Comparison of ENCODE assay signal across 1 cellular context in the genomic region with DNA sequence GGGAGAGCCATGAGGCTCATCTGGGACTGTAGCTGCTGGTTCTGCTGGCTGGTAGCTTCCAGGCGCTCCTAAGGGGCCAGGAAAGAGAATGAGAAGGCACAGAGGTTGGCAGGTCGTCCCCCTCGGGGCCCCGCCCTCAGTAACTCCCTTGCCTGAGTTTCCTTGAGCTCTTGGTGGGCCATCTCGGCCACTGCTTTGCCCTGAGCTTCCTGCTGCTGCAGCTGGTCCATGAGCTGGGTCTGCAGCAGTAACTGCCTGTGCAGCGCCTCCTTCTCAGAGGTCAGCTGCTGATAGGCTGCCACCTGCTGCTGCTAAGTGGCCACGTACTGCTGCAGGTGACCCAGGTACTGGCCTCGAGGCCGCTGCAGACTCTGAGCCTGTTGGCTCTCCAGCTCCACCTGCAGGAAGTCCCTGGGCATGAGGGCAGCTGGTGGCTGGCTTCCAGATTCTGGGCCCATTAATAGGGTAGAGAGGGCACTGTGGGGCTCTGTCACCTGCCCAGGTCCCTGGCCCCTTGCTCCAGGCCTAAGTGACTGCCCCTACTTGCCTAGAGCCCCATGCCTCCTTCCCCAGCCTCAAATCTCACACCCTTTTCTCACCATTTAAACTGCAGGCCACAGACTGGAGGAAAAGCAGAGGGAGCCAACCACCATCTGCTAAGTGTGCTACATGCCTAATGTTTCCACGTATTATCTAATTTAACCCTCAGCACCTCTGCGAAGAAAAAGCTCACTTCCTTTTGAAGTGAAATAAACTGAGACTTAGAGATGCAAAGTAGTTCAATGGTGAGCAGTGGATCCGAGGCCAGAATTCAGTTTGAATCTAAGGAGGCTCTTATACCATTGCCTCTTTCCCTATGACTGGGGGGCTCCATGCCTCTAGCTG.
A peak's percentile ranks its signal among the peaks of the same experiment; 100 is the strongest.
TF ChIP-seq lines count a peak whose summit lies in the region.

No MANE protein-coding gene starts in this region.

TF ChIP-seq in K562, 482 proteins besides CTCF, POLR2A, EP300 and RAD21 (continued from another document and continues in another):
- no peak for TF ChIP-seq CHD7 (IDR thresholded peaks at IDR 0.05; ENCODE audit: low read depth, low read length)
- TF ChIP-seq ZKSCAN8 (CRISPR knock-in tag; IDR thresholded peaks at IDR 0.05): no peak
- TF ChIP-seq MCM3 (IDR thresholded peaks at IDR 0.05): no peak
- no peak for TF ChIP-seq SRSF7 (optimal IDR thresholded peaks at IDR 0.05; ENCODE audit: low read depth, low read length)
- TF ChIP-seq STAG1 (CRISPR knock-in tag; IDR thresholded peaks at IDR 0.05; ENCODE audit: borderline replicate concordance): peak; percentile 87; the same call in 1 of the 2 replicates
- TF ChIP-seq MAZ (CRISPR knock-in tag; conservative IDR thresholded peaks at IDR 0.05 in 1 of 2, IDR thresholded peaks at IDR 0.05 in 1 of 2): peak; percentile 50 to 70; a peak in 3 of 4 replicates
- TF ChIP-seq ZNF263 (CRISPR knock-in tag; IDR thresholded peaks at IDR 0.05; ENCODE audit: borderline replicate concordance): peak; percentile 38; the same call in 1 of the 2 replicates
- TF ChIP-seq POLR2AphosphoS5 (IDR thresholded peaks at IDR 0.05; ENCODE audit: control insufficient read depth, insufficient read depth, low read depth, low read length): no peak
- TF ChIP-seq MYC (IDR thresholded peaks at IDR 0.05; ENCODE audit: low read depth, low read length): peak; percentile 72; the same call in 1 of the 2 replicates
- no peak for TF ChIP-seq MYC (CRISPR knock-in tag; IDR thresholded peaks at IDR 0.05; ENCODE audit: borderline replicate concordance, low read depth)
- TF ChIP-seq ZNF140 (CRISPR knock-in tag; IDR thresholded peaks at IDR 0.05): no peak
- TF ChIP-seq SMARCA4 (IDR thresholded peaks at IDR 0.05): no peak
- TF ChIP-seq ZBTB17 (CRISPR knock-in tag; IDR thresholded peaks at IDR 0.05): 0 out of 2 replicates have a peak, but pooled peaks have one; percentile 46
- peak; percentile 41; the same call in 1 of the 2 replicates for TF ChIP-seq KAT7 (CRISPR knock-in tag; IDR thresholded peaks at IDR 0.05; ENCODE audit: borderline replicate concordance)
- TF ChIP-seq GATAD2A (IDR thresholded peaks at IDR 0.05): no peak
- TF ChIP-seq, protein P1, sequence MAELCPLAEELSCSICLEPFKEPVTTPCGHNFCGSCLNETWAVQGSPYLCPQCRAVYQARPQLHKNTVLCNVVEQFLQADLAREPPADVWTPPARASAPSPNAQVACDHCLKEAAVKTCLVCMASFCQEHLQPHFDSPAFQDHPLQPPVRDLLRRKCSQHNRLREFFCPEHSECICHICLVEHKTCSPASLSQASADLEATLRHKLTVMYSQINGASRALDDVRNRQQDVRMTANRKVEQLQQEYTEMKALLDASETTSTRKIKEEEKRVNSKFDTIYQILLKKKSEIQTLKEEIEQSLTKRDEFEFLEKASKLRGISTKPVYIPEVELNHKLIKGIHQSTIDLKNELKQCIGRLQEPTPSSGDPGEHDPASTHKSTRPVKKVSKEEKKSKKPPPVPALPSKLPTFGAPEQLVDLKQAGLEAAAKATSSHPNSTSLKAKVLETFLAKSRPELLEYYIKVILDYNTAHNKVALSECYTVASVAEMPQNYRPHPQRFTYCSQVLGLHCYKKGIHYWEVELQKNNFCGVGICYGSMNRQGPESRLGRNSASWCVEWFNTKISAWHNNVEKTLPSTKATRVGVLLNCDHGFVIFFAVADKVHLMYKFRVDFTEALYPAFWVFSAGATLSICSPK (IDR thresholded peaks at IDR 0.05; ENCODE audit: borderline replicate concordance): no peak
- peak in 1 of 2 experiments; percentile 34; a peak in 1 of 4 replicates for TF ChIP-seq TEAD1 (CRISPR knock-in tag; IDR thresholded peaks at IDR 0.05)
- peak; percentile 37; the same call in 1 of the 2 replicates for TF ChIP-seq MGA (IDR thresholded peaks at IDR 0.05)
- peak in 1 of 2 experiments; percentile 35; a peak in 1 of 4 replicates for TF ChIP-seq MNT (conservative IDR thresholded peaks at IDR 0.05)
- no peak for TF ChIP-seq HMG20A (CRISPR knock-in tag; conservative IDR thresholded peaks at IDR 0.05)
